6 cellular contexts compared by ENCODE assay signal in genomic region chr12:11391461-11391860, GRCh38. TPM values are rescaled to one million over a fixed set of nuclear protein-coding genes. Genes with fewer than 3 reads are reported as not detected.
"Had no signal": no experiment of that assay in that cellular context is flagged by ENCODE, and none has a peak within 500 bp of the region (broad histone marks: within the 10 kb centered on the region; RNA-seq: fewer than 3 reads in every experiment).

No MANE protein-coding gene starts in this region.

RNA-seq across cellular contexts. Expression of gene PRB2, which starts 3.9 kb away (rescaled TPM):
- total RNA-seq: activated CD8-positive, alpha-beta T cell treated with anti-CD3 and anti-CD28 coated beads, Interleukin-2, amount 10 ng/mL, durations not matched to agents 7 days and 5 days; activated naive CD8-positive, alpha-beta T cell treated with anti-CD3 and anti-CD28 coated beads, Interleukin-2, amount 10 ng/mL, durations not matched to agents 7 days and 5 days; adrenal gland; cerebellum; SK-MEL-5; WTC11 had no signal
- polyA plus RNA-seq: adrenal gland had no signal
